ENCODE assay signal across 28 cellular contexts in the genomic region with DNA sequence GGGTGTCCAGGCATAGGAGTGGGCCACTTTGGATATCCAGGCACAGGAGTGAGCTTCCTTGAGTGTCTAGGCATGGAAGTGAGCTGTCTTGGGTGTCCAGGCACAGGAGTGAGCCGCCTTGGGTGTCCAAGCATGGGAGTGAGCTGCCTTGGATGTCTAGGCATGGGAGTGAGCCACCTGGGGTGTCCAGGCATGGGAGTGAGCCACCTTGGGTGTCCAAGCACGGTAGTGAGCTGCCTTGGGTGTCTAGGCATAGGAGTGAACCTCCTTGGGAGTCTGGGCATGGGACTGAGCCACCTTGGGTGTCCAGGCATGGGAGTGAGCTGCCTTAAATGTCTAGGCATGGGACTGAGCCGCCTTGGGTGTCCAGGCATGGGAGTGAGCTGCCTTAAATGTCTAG.
"Had no signal": no experiment of that assay in that cellular context is flagged by ENCODE, and none has a peak within 500 bp of the region (broad histone marks: within the 10 kb centered on the region; RNA-seq: fewer than 3 reads in every experiment).

No MANE protein-coding gene starts in this region.

- DNase-seq: activated CD4-positive, alpha-beta memory T cell treated with anti-CD3 and anti-CD28 coated beads for 36 hours; activated CD4-positive, alpha-beta T cell treated with anti-CD3 and anti-CD28 coated beads for 36 hours; activated CD4-positive, alpha-beta T cell treated with anti-CD3 and anti-CD28 coated beads, Interleukin-2, amount 10 ng/mL, durations not matched to agents 24 days and 14 days; activated CD4-positive, CD25-positive, alpha-beta regulatory T cell; activated CD4-positive, CD25-positive, alpha-beta regulatory T cell treated with anti-CD3 and anti-CD28 coated beads, Interleukin-2, amount 50 U/mL, for 72 hours; activated CD8-positive, alpha-beta memory T cell treated with anti-CD3 and anti-CD28 coated beads, Interleukin-2, amount 10 ng/mL, durations not matched to agents 7 days and 5 days; activated CD8-positive, alpha-beta memory T cell treated with anti-CD3 and anti-CD28 coated beads, Interleukin-2, amount 50 U/mL, for 4 hours; activated CD8-positive, alpha-beta T cell treated with anti-CD3 and anti-CD28 coated beads, Interleukin-2, amount 10 ng/mL, durations not matched to agents 7 days and 5 days; activated effector memory CD4-positive, alpha-beta T cell treated with anti-CD3 and anti-CD28 coated beads, Interleukin-2, amount 50 U/mL, for 16 hours; activated naive CD4-positive, alpha-beta T cell treated with anti-CD3 and anti-CD28 coated beads for 36 hours; activated naive CD8-positive, alpha-beta T cell treated with anti-CD3 and anti-CD28 coated beads for 36 hours; activated T-cell treated with anti-CD3 and anti-CD28 coated beads, Interleukin-2, amount 50 U/mL, for 1 hour; activated T-cell treated with anti-CD3 and anti-CD28 coated beads, Interleukin-2, amount 50 U/mL, for 48 hours; central memory CD4-positive, alpha-beta T cell; cerebellar nuclear complex; colonic mucosa; effector CD8-positive, alpha-beta T cell; foreskin fibroblast; glutamatergic neuron; heart left ventricle; T-helper 2 cell had no signal

- H3K4me1 ChIP-seq: ascending aorta, breast epithelium, colonic mucosa, heart left ventricle had no signal

- FAIRE-seq: endometrium, endothelial cell of umbilical vein, frontal cortex had no signal

- H3K27me3 ChIP-seq: ascending aorta, cardiac muscle cell, colonic mucosa had no signal

- ATAC-seq: activated CD4-positive, alpha-beta T cell treated with anti-CD3 and anti-CD28 coated beads for 36 hours; activated CD8-positive, alpha-beta memory T cell treated with anti-CD3 and anti-CD28 coated beads, Interleukin-2, amount 10 ng/mL, durations not matched to agents 7 days and 5 days; activated CD8-positive, alpha-beta T cell treated with anti-CD3 and anti-CD28 coated beads, Interleukin-2, amount 10 ng/mL, durations not matched to agents 7 days and 5 days; heart left ventricle had no signal

- H3K27ac ChIP-seq: ascending aorta, breast epithelium, cardiac muscle cell, colonic mucosa, epithelial cell of prostate, heart left ventricle had no signal

- H3K9me3 ChIP-seq: ascending aorta, breast epithelium, colonic mucosa, heart left ventricle had no signal

- H3K4me3 ChIP-seq: ascending aorta, breast epithelium, cardiac muscle cell, colonic mucosa, heart left ventricle had no signal

- H3K36me3 ChIP-seq: ascending aorta, breast epithelium, cardiac muscle cell, colonic mucosa, heart left ventricle had no signal
